16 cellular contexts compared by ENCODE assay signal in the genomic region with DNA sequence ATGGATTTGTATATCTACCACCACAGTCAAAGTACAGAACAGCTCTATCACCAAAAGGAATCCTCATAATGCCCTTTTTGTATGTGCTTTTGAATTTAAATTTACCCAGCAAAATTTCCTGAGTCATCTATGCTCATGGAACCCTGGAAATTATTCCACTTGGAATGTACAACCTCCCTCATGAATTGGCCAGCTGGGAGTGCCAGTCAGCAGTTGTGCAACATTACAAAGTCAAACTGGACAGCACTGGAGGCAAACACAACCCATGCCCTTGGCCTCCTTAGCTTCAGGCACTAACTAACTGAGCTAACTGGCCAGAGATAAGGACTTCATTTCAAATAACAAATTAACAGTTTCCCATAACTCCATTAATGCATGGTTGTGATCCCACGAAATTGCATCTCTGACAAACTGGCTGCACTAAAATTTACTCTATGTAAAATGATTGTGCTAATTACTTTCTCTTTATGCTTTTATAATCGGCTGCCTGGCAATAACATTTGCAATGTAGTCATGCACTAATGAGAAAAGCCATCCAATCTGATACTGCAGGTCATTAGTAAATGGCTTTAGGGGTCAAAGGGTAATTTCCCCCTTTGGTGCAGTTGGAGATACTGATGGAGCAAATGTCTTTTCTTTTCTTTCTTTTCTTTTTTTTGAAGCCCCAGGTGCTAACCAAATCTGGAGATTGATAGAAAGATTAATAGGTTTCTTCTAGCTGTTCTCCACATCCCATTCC.
"Had no signal": no experiment of that assay in that cellular context is flagged by ENCODE, and none has a peak within 500 bp of the region (broad histone marks: within the 10 kb centered on the region; RNA-seq: fewer than 3 reads in every experiment).

No MANE protein-coding gene starts in this region.

- H3K27ac ChIP-seq: esophagus muscularis mucosa, psoas muscle, stomach, thoracic aorta had no signal

- H3K27ac Mint-ChIP-seq: activated CD8-positive, alpha-beta T cell treated with anti-CD3 and anti-CD28 coated beads, Interleukin-2, amount 10 ng/mL, durations not matched to agents 7 days and 5 days; activated naive CD8-positive, alpha-beta T cell treated with anti-CD3 and anti-CD28 coated beads, Interleukin-2, amount 10 ng/mL, durations not matched to agents 7 days and 5 days; natural killer cell; T-helper 1 cell treated with Interleukin-12 subunit alpha and Interleukin-12 subunit beta and Interleukin-4 antibody, amounts not matched to agents 30 μg/mL and 1 μg/mL, for 36 hours; WTC11 had no signal

- ATAC-seq: activated CD8-positive, alpha-beta T cell treated with anti-CD3 and anti-CD28 coated beads, Interleukin-2, amount 10 ng/mL, durations not matched to agents 7 days and 5 days; natural killer cell; WTC11 had no signal

- H3K4me1 ChIP-seq: esophagus muscularis mucosa, psoas muscle, stomach had no signal

- H3K36me3 Mint-ChIP-seq: activated naive CD8-positive, alpha-beta T cell treated with anti-CD3 and anti-CD28 coated beads, Interleukin-2, amount 10 ng/mL, durations not matched to agents 7 days and 5 days; natural killer cell had no signal

- H3K27me3 ChIP-seq: esophagus muscularis mucosa, stomach had no signal

- H3K36me3 ChIP-seq: esophagus muscularis mucosa, stomach, thoracic aorta had no signal

- H3K9me3 Mint-ChIP-seq: activated naive CD8-positive, alpha-beta T cell treated with anti-CD3 and anti-CD28 coated beads, Interleukin-2, amount 10 ng/mL, durations not matched to agents 7 days and 5 days; natural killer cell; T-helper 1 cell treated with Interleukin-12 subunit alpha and Interleukin-12 subunit beta and Interleukin-4 antibody, amounts not matched to agents 30 μg/mL and 1 μg/mL, for 36 hours had no signal

- H3K4me3 ChIP-seq: esophagus muscularis mucosa, lung, psoas muscle, stomach, thoracic aorta had no signal

- H3K4me3 Mint-ChIP-seq: activated CD8-positive, alpha-beta T cell treated with anti-CD3 and anti-CD28 coated beads, Interleukin-2, amount 10 ng/mL, durations not matched to agents 7 days and 5 days; activated naive CD8-positive, alpha-beta T cell treated with anti-CD3 and anti-CD28 coated beads, Interleukin-2, amount 10 ng/mL, durations not matched to agents 7 days and 5 days; natural killer cell; T-helper 1 cell treated with Interleukin-12 subunit alpha and Interleukin-12 subunit beta and Interleukin-4 antibody, amounts not matched to agents 30 μg/mL and 1 μg/mL, for 36 hours; WTC11 had no signal

- H3K9me3 ChIP-seq: esophagus muscularis mucosa, psoas muscle, stomach, thoracic aorta had no signal

- H3K4me1 Mint-ChIP-seq: activated naive CD8-positive, alpha-beta T cell treated with anti-CD3 and anti-CD28 coated beads, Interleukin-2, amount 10 ng/mL, durations not matched to agents 7 days and 5 days; natural killer cell; WTC11 had no signal

- DNase-seq: activated CD4-positive, alpha-beta T cell treated with anti-CD3 and anti-CD28 coated beads for 48 hours; activated CD8-positive, alpha-beta memory T cell treated with anti-CD3 and anti-CD28 coated beads, Interleukin-2, amount 50 U/mL, for 48 hours; activated CD8-positive, alpha-beta T cell treated with anti-CD3 and anti-CD28 coated beads, Interleukin-2, amount 10 ng/mL, durations not matched to agents 7 days and 5 days; activated naive CD8-positive, alpha-beta T cell treated with anti-CD3 and anti-CD28 coated beads, Interleukin-2, amount 10 ng/mL, durations not matched to agents 7 days and 5 days; aorta; foreskin fibroblast; kidney; natural killer cell; occipital lobe; psoas muscle; stomach had no signal
